Comparison of ENCODE assay signal across 8 cellular contexts in genomic region chr1:9942939-9943807, GRCh38. TPM values are rescaled to one million over a fixed set of nuclear protein-coding genes. Genes with fewer than 3 reads are reported as not detected.
DNase-seq lines count a peak whose midpoint lies in the region; ATAC-seq and TF ChIP-seq lines count a peak whose summit lies in the region.

TSS of gene LZIC (minus strand) at chr1:9943391. CDS start at chr1:9936619, 6,772 bp downstream.
TSS of gene NMNAT1 (plus strand) at chr1:9943475. CDS start at chr1:9972074, 28,599 bp downstream.

- TF ChIP-seq CTCF in AG10803 (conservative IDR thresholded peaks at IDR 0.05; ENCODE audit: low read length) (no peak), kidney epithelial cell (IDR thresholded peaks at IDR 0.05; ENCODE audit: insufficient read depth, low read length, poor library complexity, severe bottlenecking) (no peak)

- ATAC-seq in GM19035 (IDR thresholded peaks at IDR 0.05; ENCODE audit: unreplicated experiment) (peak; percentile 94), HG03280 (IDR thresholded peaks at IDR 0.05; ENCODE audit: unreplicated experiment) (peak; percentile 96)

- H3K27me3 ChIP-seq in kidney epithelial cell (ENCODE audit: control insufficient read depth, insufficient read depth, low read length), result no peaks in the 10 kb centered on the region

- H3K36me3 ChIP-seq in kidney epithelial cell (ENCODE audit: control insufficient read depth, insufficient read depth, low read length), result no peaks in the 10 kb centered on the region

- peak; percentile 92 for DNase-seq in AG10803 (ENCODE audit: low read depth)
- DNase-seq in NCI-H460 (ENCODE audit: extremely low read depth, low read depth), result peak; percentile 85
- DNase-seq in activated CD4-positive, alpha-beta T cell treated with anti-CD3 and anti-CD28 coated beads for 1 hour, result peak; percentile 81
- DNase-seq in cerebellum (ENCODE audit: low spot score), result peak; percentile 96
- peak; percentile 74 for DNase-seq in kidney epithelial cell (ENCODE audit: low read depth)
- peak; percentile 80 to 83 for DNase-seq in stimulated activated CD4-positive, alpha-beta T cell treated with anti-CD3 and anti-CD28 coated beads, Interleukin-15, amount 100 ng/mL, for 1 hour (ENCODE audit: low read depth in 1 of 2, low spot score in 1 of 2)

- H3K4me3 ChIP-seq in AG10803 (ENCODE audit: low read length) (peak within 1 kb of the TSS; percentile 94), kidney epithelial cell (ENCODE audit: low read depth, low read length) (peak within 1 kb of the TSS; percentile 82)

RNA-seq across cellular contexts. Expression of gene LZIC, which starts in this region (rescaled TPM):
- total RNA-seq in NCI-H460 (2014; rRNA removed; shearing (Covaris generic)), result 34.0 and 45.2 TPM in 2 replicates
- 14.9 and 16.7 TPM in 2 replicates for polyA plus RNA-seq in NCI-H460 (2014; cell fraction: nucleus; rRNA removed)
- total RNA-seq in cerebellum, result 44.9 TPM
- total RNA-seq in kidney epithelial cell, result 33.6 and 34.4 TPM in 2 replicates

RNA-seq across cellular contexts. Expression of gene NMNAT1, which starts in this region (rescaled TPM):
- total RNA-seq in NCI-H460 (2014; rRNA removed; shearing (Covaris generic)), result 2.6 and 3.4 TPM in 2 replicates
- polyA plus RNA-seq in NCI-H460 (2014; cell fraction: nucleus; rRNA removed), result 0.98 and 3.2 TPM in 2 replicates
- 6.5 TPM for total RNA-seq in cerebellum
- 7.6 and 8.9 TPM in 2 replicates for total RNA-seq in kidney epithelial cell

Comparison
In these comparisons a context has a peak if more than half of its experiments do, and no peak if none do; other contexts are left out.
1. Peak in every context shown above with its lines: DNase-seq, ATAC-seq and H3K4me3 ChIP-seq.